In the genomic region with DNA sequence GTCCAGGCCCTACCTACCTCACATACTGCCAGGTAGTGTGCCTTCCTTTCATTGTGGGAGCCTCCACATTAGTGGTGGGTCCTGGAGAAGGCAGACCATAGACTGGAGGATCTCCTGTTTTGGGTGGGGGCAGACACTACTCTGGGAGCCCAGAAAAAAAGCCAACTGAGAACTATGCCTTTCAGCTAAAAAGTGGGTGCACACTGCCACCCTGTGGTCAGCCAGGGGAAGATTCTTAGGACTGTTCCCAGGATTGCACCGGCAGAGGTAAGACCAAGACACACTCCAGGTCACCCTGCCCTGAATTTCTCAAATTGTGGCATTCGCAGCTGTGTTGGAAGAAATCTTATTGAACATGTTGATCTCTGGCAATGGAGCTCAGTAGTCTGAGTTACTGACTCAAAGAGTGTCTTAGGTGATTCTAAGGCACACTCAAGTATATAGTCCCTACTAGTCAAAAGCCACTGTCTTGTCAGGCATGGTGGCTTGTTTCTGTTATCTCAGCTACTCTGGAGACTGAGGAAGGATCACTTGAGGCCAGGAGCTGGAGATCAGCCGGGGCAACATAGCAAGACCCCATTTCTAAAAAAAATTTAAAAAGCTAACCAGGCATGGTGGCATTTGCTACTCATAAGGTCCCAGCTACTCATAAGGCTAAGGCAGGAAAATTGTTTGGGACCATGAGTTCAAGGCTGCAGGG, we compare ENCODE assay signal across 8 cellular contexts. TPM values are rescaled to one million over a fixed set of nuclear protein-coding genes. Genes with fewer than 3 reads are reported as not detected.
DNase-seq lines count a peak whose midpoint lies in the region; TF ChIP-seq lines count a peak whose summit lies in the region.

No MANE protein-coding gene starts in this region.

- TF ChIP-seq POLR2A in lower leg skin (IDR thresholded peaks at IDR 0.05), result no peak

- H3K4me3 ChIP-seq in HAP-1 (no peak overlapping the region), dorsolateral prefrontal cortex (no peak overlapping the region), lower leg skin (ENCODE audit: low read depth, poor library complexity, severe bottlenecking) (no peak overlapping the region)

- H3K4me1 ChIP-seq in HAP-1, result peaks cover 12% of the 10 kb centered on the region

- H3K27me3 ChIP-seq in HAP-1 (ENCODE audit: low read depth), result peaks cover 18% of the 10 kb centered on the region
- peaks cover 0 to 10% (median 0%) of the 10 kb centered on the region in 45 donors for H3K27me3 ChIP-seq in dorsolateral prefrontal cortex

- peak overlapping the region in 2 of 59 donors; percentile 14 to 36 for H3K27ac ChIP-seq in dorsolateral prefrontal cortex

- peaks cover 17% of the 10 kb centered on the region for H3K36me3 ChIP-seq in HAP-1 (replicated peaks)

- intact Hi-C loops in dorsolateral prefrontal cortex (cut with DNase I) (loop anchor here (1.0 to 2.0 kb wide), 3 partner anchors 13 to 21 kb away; partner anchors contain the start of genes DCTN3 (in 1 of the 2) and RPP25L (in 1 of the 2)), lower leg skin (cut with DNase I; ENCODE audit: low total_unique reads) (loop anchor here (10.0 kb wide), 1 partner anchor 71 kb away; no protein-coding TSS in a partner anchor)

- H3K9me3 ChIP-seq in HAP-1, result no peaks in the 10 kb centered on the region

- peak; percentile 38 for DNase-seq in Caki2 (ENCODE audit: low read depth)
- DNase-seq in HAP-1 (ENCODE audit: low spot score in 2 of 2), result peak; percentile 77 to 82
- DNase-seq in NCI-H526 (lab: John Stamatoyannopoulos, UW), result peak; percentile 48 to 62
- peak; percentile 76 for DNase-seq in activated CD4-positive, alpha-beta T cell treated with anti-CD3 and anti-CD28 coated beads, Interleukin-2, amount 50 U/mL, for 1 hour
- peak in 8 of 10 donors; percentile 61 to 79 (median 73) for DNase-seq in dorsolateral prefrontal cortex
- peak; percentile 80 for DNase-seq in medulla oblongata (ENCODE audit: extremely low spot score)
- peak; percentile 45 to 48 for DNase-seq in stimulated activated CD8-positive, alpha-beta memory T cell treated with anti-CD3 and anti-CD28 coated beads, Interleukin-15, amount 100 ng/mL, for 48 hours (ENCODE audit: low read depth in 2 of 2)
- no peak for DNase-seq in lower leg skin (ENCODE audit: low spot score in 2 of 2)

- peak; percentile 61 to 95 (median 89) for TF ChIP-seq CTCF in dorsolateral prefrontal cortex (IDR thresholded peaks at IDR 0.05 in 54 of 56, conservative IDR thresholded peaks at IDR 0.05 in 2 of 56; ENCODE audit: low read depth in 1 of 56, partially characterized antibody in 56 of 56)
- TF ChIP-seq CTCF in lower leg skin (IDR thresholded peaks at IDR 0.05), result peak in 1 of 3 donors; percentile 76

- WGBS in lower leg skin, 2 donors, result 13 to 25% methylated on average over 3 of the region's 3 CpGs

- in situ Hi-C loops in Caki2 (cut with HindIII; ENCODE audit: low pct_unique_long_range_greater_than_20kb, low sequenced_read_pairs) (no loop called here), HAP-1 (cut with MboI; ENCODE audit: low sequenced_read_pairs) (no loop called here)

RNA-seq across cellular contexts. Expression of gene SIGMAR1, which starts 3.6 kb away (rescaled TPM):
- total RNA-seq in Caki2 (2014; rRNA removed; shearing (Covaris generic); ENCODE audit: low replicate concordance), result 93.9 and 129 TPM in 2 replicates
- 10 to 100 TPM; 26.3 to 48.1 (median 36.0) TPM for total RNA-seq in dorsolateral prefrontal cortex
- total RNA-seq in lower leg skin, result 100 to 1,000 TPM in 3 of 4 donors, 10 to 100 TPM in 1; 99.1 to 130 (median 107) TPM

RNA-seq across cellular contexts. Expression of gene ARID3C, which starts 5.1 kb away (rescaled TPM):
- not detected in 2 replicates for total RNA-seq in Caki2 (2014; rRNA removed; shearing (Covaris generic); ENCODE audit: low replicate concordance)
- total RNA-seq in dorsolateral prefrontal cortex (1 to 10 TPM in 41 of 120 experiments, under 1 TPM in 68, not detected in 11; 0.30 to 3.0 (median 0.87) TPM), lower leg skin (under 1 TPM in 2 of 4 donors, not detected in 2; 0.23 to 0.34 TPM)

RNA-seq across cellular contexts. Expression of gene GALT, which starts 12.5 kb away (rescaled TPM):
- total RNA-seq in Caki2 (2014; rRNA removed; shearing (Covaris generic); ENCODE audit: low replicate concordance), result 12.2 and 13.8 TPM in 2 replicates
- total RNA-seq in dorsolateral prefrontal cortex (10 to 100 TPM; 42.5 to 97.3 (median 60.5) TPM), lower leg skin (10 to 100 TPM; 41.2 to 84.9 (median 55.5) TPM)

RNA-seq across cellular contexts. Expression of gene DCTN3, which starts 13.7 kb away (rescaled TPM):
- 90.1 and 110 TPM in 2 replicates for total RNA-seq in Caki2 (2014; rRNA removed; shearing (Covaris generic); ENCODE audit: low replicate concordance)
- total RNA-seq in dorsolateral prefrontal cortex, result 100 to 1,000 TPM in 116 of 120 experiments, 10 to 100 TPM in 4; 83.5 to 180 (median 139) TPM
- total RNA-seq in lower leg skin, result 100 to 1,000 TPM in 3 of 4 donors, 10 to 100 TPM in 1; 80.8 to 166 (median 127) TPM

RNA-seq across cellular contexts. Expression of gene IL11RA, which starts 18.0 kb away (rescaled TPM):
- 0.32 and 1.6 TPM in 2 replicates for total RNA-seq in Caki2 (2014; rRNA removed; shearing (Covaris generic); ENCODE audit: low replicate concordance)
- total RNA-seq in dorsolateral prefrontal cortex (10 to 100 TPM; 14.7 to 58.5 (median 30.4) TPM), lower leg skin (10 to 100 TPM; 27.7 to 37.7 (median 29.9) TPM)

Comparison
In these comparisons a context has a peak if more than half of its experiments do, and no peak if none do; other contexts are left out.
1. DNase-seq: peak in Caki2 (single experiment), HAP-1 (2 of 2), NCI-H526 (2 of 2), activated CD4-positive, alpha-beta T cell treated with anti-CD3 and anti-CD28 coated beads, Interleukin-2, amount 50 U/mL, for 1 hour (single experiment), dorsolateral prefrontal cortex (8 of 10), medulla oblongata (single experiment) and stimulated activated CD8-positive, alpha-beta memory T cell treated with anti-CD3 and anti-CD28 coated beads, Interleukin-15, amount 100 ng/mL, for 48 hours (2 of 2); none in lower leg skin (0 of 2).